ENCODE assay signal across 8 cellular contexts in the genomic region with DNA sequence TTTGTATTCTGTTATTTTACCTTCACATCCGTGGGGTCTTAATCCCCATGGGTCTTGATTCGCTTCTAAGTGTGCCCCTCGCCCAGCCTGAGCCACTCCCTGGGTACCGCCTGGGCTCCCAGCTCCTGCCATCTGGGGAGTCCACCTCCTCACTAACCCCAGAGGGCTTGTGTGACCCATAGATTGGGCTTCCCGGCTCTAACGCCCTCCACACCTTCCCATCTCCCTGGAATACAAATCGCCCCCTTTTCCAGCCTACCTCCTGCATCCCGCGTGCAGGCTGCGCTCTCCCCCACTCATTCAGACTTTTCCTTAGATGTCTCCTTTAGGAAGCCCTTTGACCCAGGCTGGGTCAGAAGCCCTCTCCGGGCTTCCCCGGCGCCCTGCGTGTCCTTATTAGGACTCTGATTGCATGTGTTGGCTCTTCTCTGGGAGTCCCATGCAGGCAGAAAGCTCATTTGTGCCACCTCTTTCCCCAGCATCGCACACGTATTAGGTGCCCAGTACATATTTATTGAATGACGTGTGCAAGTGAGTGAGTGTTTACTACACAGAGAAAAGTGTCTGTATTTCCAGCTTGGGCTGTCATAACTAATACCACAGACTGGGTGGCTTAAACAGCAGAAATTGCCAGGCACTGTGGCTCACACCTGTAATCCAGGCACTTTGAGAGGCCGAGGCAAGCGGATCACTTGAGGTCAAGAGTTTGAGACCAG. TPM values are rescaled to one million over a fixed set of nuclear protein-coding genes. Genes with fewer than 3 reads are reported as not detected.
DNase-seq lines count a peak whose midpoint lies in the region; ATAC-seq and TF ChIP-seq lines count a peak whose summit lies in the region.

No MANE protein-coding gene starts in this region.

- H3K4me3 ChIP-seq in Panc1 (ENCODE audit: low read depth in 2 of 2, low read length in 2 of 2) (peak overlapping the region; percentile 73 to 89), ovary (peak overlapping the region; percentile 94)

- H3K27ac ChIP-seq in Panc1 (ENCODE audit: low read length): peak overlapping the region; percentile 93
- peak overlapping the region; percentile 82 for H3K27ac ChIP-seq in epithelial cell of prostate
- peak overlapping the region in 1 of 2 donors; percentile 68 for H3K27ac ChIP-seq in ovary

- H3K9ac ChIP-seq in ES-I3 (ENCODE audit: low read depth, low read length): peak overlapping the region; percentile 74

- no peak for TF ChIP-seq EP300 in ovary (IDR thresholded peaks at IDR 0.05)

- H3K9me3 ChIP-seq in ES-I3 (ENCODE audit: control insufficient read depth, insufficient read depth, low read length) (no peaks in the 10 kb centered on the region), Panc1 (ENCODE audit: control insufficient read depth, insufficient read depth, low read depth, low read length) (no peaks in the 10 kb centered on the region), ovary (no peaks in the 10 kb centered on the region)

- TF ChIP-seq CTCF in Panc1 (IDR thresholded peaks at IDR 0.05): no peak
- no peak for TF ChIP-seq CTCF in ovary (IDR thresholded peaks at IDR 0.05)

- DNase-seq in Panc1 (ENCODE audit: low read depth, low spot score): no peak
- DNase-seq in epithelial cell of prostate (ENCODE audit: low read depth, low spot score): peak; percentile 60
- DNase-seq in ovary: peak in 1 of 5 donors; percentile 28
- no peak for DNase-seq in NOMO-1 treated with dmso at 0.1 percent for 144 hours (lab: John Stamatoyannopoulos, UW; ENCODE audit: unreplicated experiment)
- DNase-seq in G401 (ENCODE audit: low spot score): no peak

- 15 to 19% (median 19%) methylated on average over 19 of the region's 19 CpGs for WGBS in ovary, 3 donors

- no TSS peak for BruUV-seq in Panc1 (replicated peaks; lab: Mats Ljungman, UMichigan)

- TF ChIP-seq POLR2A in ovary (IDR thresholded peaks at IDR 0.05): no peak

- POLR2A ChIA-PET in Panc1 (lab: Charles Lee): interaction anchor here (0.5 to 0.7 kb wide), 3 partner anchors 12 to 128 kb away, joined by 3 to 11 read pairs (median 4); no protein-coding TSS in a partner anchor

- intact Hi-C loops in Panc1 (cut with micrococcal nuclease; ENCODE audit: unreplicated experiment) (no loop called here), ovary (cut with DNase I) (no loop called here)

- H3K4me1 ChIP-seq in ES-I3 (ENCODE audit: insufficient read depth, low read length) (0 out of 2 replicates have a peak, but pooled peaks cover 4% of the 10 kb centered on the region), Panc1 (ENCODE audit: control insufficient read depth, insufficient read depth, low read length) (peaks cover 11% of the 10 kb centered on the region; the same call in 1 of the 2 replicates), ovary (ENCODE audit: insufficient read depth) (peaks cover 2% of the 10 kb centered on the region)

- H3K36me3 ChIP-seq in ES-I3 (ENCODE audit: insufficient read depth, low read length): no peaks in the 10 kb centered on the region
- peaks cover 4% of the 10 kb centered on the region; the same call in 1 of the 2 replicates for H3K36me3 ChIP-seq in Panc1 (ENCODE audit: control insufficient read depth, insufficient read depth, low read length)
- no peaks in the 10 kb centered on the region for H3K36me3 ChIP-seq in ovary

- in situ Hi-C loops in Panc1 (cut with HindIII; ENCODE audit: low pct_unique_long_range_greater_than_20kb, low sequenced_read_pairs) (no loop called here), G401 (cut with HindIII; ENCODE audit: low sequenced_read_pairs) (no loop called here)

- ATAC-seq in Panc1: no peak
- ATAC-seq in GM18858 (IDR thresholded peaks at IDR 0.05; ENCODE audit: unreplicated experiment): no peak
- no peak for ATAC-seq in HG03196 (IDR thresholded peaks at IDR 0.05; ENCODE audit: unreplicated experiment)

- H3K27me3 ChIP-seq in Panc1 (ENCODE audit: control insufficient read depth, insufficient read depth, low read length) (no peaks in the 10 kb centered on the region), ovary (no peaks in the 10 kb centered on the region)

- CTCF ChIA-PET in Panc1 (lab: Charles Lee): interaction anchor here (0.9 to 3.0 kb wide), 4 partner anchors 62 to 74 kb away, joined by 3 to 19 read pairs (median 8); partner anchors contain the start of genes RPL18A and SLC5A5

RNA-seq across cellular contexts. Expression of gene CCDC124, which starts 0.8 kb away (rescaled TPM):
- total RNA-seq in Panc1 (2021; ENCODE audit: unreplicated experiment): 110 TPM
- 188 TPM for polyA plus RNA-seq in Panc1 (2012; ENCODE audit: insufficient read length)
- total RNA-seq in ovary: 10 to 100 TPM; 20.7 to 69.3 (median 50.4) TPM
- 10 to 100 TPM in 1 of 2 donors, 1 to 10 TPM in 1; 4.7 to 74.5 TPM for polyA plus RNA-seq in ovary
- 181 and 230 TPM in 2 replicates for total RNA-seq in G401 (2014; rRNA removed; shearing (Covaris generic))

RNA-seq across cellular contexts. Expression of gene KCNN1, which starts 33.3 kb away (rescaled TPM):
- total RNA-seq in Panc1 (2021; ENCODE audit: unreplicated experiment) (0.90 TPM), ovary (1 to 10 TPM in 4 of 7 donors, under 1 TPM in 2, not detected in 1; 0.33 to 5.9 (median 2.2) TPM)
- 3.0 TPM for polyA plus RNA-seq in Panc1 (2012; ENCODE audit: insufficient read length)
- 1 to 10 TPM in 1 of 2 donors, under 1 TPM in 1; 1.00 to 1.7 TPM for polyA plus RNA-seq in ovary
- 13.2 and 16.0 TPM in 2 replicates for total RNA-seq in G401 (2014; rRNA removed; shearing (Covaris generic))
